Comparison of ENCODE assay signal across 20 cellular contexts in the genomic region with DNA sequence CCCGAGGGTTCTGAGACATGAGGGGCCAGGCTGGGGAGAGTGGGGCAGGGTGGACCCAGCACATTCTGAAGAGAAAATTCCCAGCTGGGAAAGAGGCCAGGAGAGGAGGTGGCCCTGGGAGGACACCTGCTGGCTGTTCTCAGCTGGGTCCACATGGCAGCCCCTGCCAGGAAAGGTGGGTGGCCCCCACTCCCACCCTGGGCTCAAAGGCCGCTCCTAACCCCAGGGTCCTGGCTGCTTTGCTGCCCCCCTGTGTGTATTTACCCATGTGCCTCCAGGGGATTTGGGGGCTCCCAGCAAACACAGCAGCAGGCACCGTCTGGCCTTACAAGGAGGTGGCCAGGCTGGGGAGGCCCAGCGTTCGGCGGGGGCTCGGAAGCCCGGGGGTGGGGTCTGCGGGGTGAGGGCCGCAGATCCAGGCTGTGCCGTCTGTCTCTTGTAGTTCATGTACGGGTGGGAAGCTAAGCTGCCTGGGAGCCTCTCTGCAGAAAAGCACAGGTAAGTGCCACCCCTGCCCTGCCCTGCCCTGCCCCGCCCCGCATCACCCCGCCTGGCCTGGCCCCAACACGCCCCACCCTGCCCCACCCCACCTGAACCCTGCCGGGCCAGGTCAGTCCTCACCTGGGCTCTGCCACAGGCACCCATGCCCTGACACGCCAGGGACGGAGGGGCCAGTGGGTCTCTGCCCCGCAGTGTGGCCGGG. TPM values are rescaled to one million over a fixed set of nuclear protein-coding genes. Genes with fewer than 3 reads are reported as not detected.
DNase-seq lines count a peak whose midpoint lies in the region; ATAC-seq and TF ChIP-seq lines count a peak whose summit lies in the region.
"Had no signal": no experiment of that assay in that cellular context is flagged by ENCODE, and none has a peak within 500 bp of the region (broad histone marks: within the 10 kb centered on the region; RNA-seq: fewer than 3 reads in every experiment).

No MANE protein-coding gene starts in this region.

- peak; percentile 58 for TF ChIP-seq RAD21 in HCT116 (IDR thresholded peaks at IDR 0.05; ENCODE audit: low read depth)

- H3K27ac ChIP-seq in HCT116 (ENCODE audit: low read depth, low read length) (no peak overlapping the region), breast epithelium (no peak overlapping the region), mammary epithelial cell (ENCODE audit: insufficient read depth, low read depth, low read length) (no peak overlapping the region)
- H3K27ac ChIP-seq: coronary artery, thyroid gland had no signal

- in situ Hi-C loops in mammary epithelial cell (cut with MboI; ENCODE audit: low sequenced_read_pairs in 2 of 2), result no loop called here

- peaks cover 8% of the 10 kb centered on the region for H3K27me3 Mint-ChIP-seq in endothelial cell (ENCODE audit: unreplicated experiment)
- H3K27me3 Mint-ChIP-seq: activated T-cell treated with anti-CD3 and anti-CD28 coated beads, Interleukin-2, amount 50 U/mL, for 24 hours had no signal

- H3K4me1 Mint-ChIP-seq in endothelial cell (ENCODE audit: unreplicated experiment), result no peaks in the 10 kb centered on the region
- H3K4me1 Mint-ChIP-seq: memory B cell had no signal

- no peaks in the 10 kb centered on the region for H3K79me2 ChIP-seq in HCT116 (ENCODE audit: insufficient read depth, low read length)
- no peaks in the 10 kb centered on the region for H3K79me2 ChIP-seq in mammary epithelial cell (ENCODE audit: insufficient read depth, low read length)

- WGBS in mammary epithelial cell (ENCODE audit: low coverage, missing lambda C conversion rate), result 57% methylated on average over 1 of the region's 21 CpGs

- H3K27me3 ChIP-seq in BE2C (peaks cover 17% of the 10 kb centered on the region), HCT116 (ENCODE audit: insufficient read depth, low read length) (no peaks in the 10 kb centered on the region), breast epithelium (peaks cover 0 to 48% of the 10 kb centered on the region in 2 donors), mammary epithelial cell (ENCODE audit: insufficient read depth, low read length) (no peaks in the 10 kb centered on the region)
- H3K27me3 ChIP-seq: thyroid gland had no signal

- no peaks in the 10 kb centered on the region for H3K9me3 ChIP-seq in BE2C
- no peaks in the 10 kb centered on the region for H3K9me3 ChIP-seq in HCT116 (ENCODE audit: control insufficient read depth in 1 of 2, insufficient read depth in 1 of 2, low read depth in 1 of 2, low read length in 2 of 2)
- H3K9me3 ChIP-seq in breast epithelium, result no peaks in the 10 kb centered on the region
- H3K9me3 ChIP-seq in mammary epithelial cell (replicated peaks; ENCODE audit: insufficient read depth, low read length), result no peaks in the 10 kb centered on the region
- H3K9me3 ChIP-seq: thyroid gland had no signal

- no peaks in the 10 kb centered on the region for H4K20me1 ChIP-seq in HCT116 (ENCODE audit: insufficient read depth)
- peaks cover 2% of the 10 kb centered on the region for H4K20me1 ChIP-seq in mammary epithelial cell (ENCODE audit: insufficient read depth, low read length)

- no TSS peak for BruUV-seq in HCT116 (replicated peaks; lab: Mats Ljungman, UMichigan)
- no TSS peak for BruUV-seq in mammary epithelial cell (replicated peaks; lab: Mats Ljungman, UMichigan)

- no peak overlapping the region for H3K9ac ChIP-seq in HCT116 (ENCODE audit: low read length)
- H3K9ac ChIP-seq in mammary epithelial cell (ENCODE audit: insufficient read depth, low read length), result no peak overlapping the region

- peak; percentile 3 for DNase-seq in BE2C
- no peak for DNase-seq in HCT116 (ENCODE audit: low read depth, low spot score)
- peak; percentile 2 for DNase-seq in endothelial cell (ENCODE audit: low spot score)
- DNase-seq in mesenteric fat pad (ENCODE audit: low spot score), result peak; percentile 72
- no peak for DNase-seq in breast epithelium (ENCODE audit: low spot score in 2 of 2)
- DNase-seq in mammary epithelial cell, result no peak
- DNase-seq in NCI-H1930 (lab: John Stamatoyannopoulos, UW), result no peak
- DNase-seq in NOMO-1 (lab: John Stamatoyannopoulos, UW; ENCODE audit: unreplicated experiment in 2 of 2), result no peak
- DNase-seq: activated CD4-positive, alpha-beta T cell treated with anti-CD3 and anti-CD28 coated beads for 48 hours; activated T-cell treated with anti-CD3 and anti-CD28 coated beads, Interleukin-2, amount 50 U/mL, for 24 hours; EL; hypothalamus; MV-4-11; NCI-H510A treated with DMSO at 0.1 percent for 48 hours; T-helper 2 cell; thyroid gland had no signal

- H2AFZ ChIP-seq in HCT116 (ENCODE audit: low read depth, low read length, poor library complexity, severe bottlenecking), result no peak overlapping the region
- no peak overlapping the region for H2AFZ ChIP-seq in mammary epithelial cell (ENCODE audit: low read depth, low read length)

- H3K36me3 Mint-ChIP-seq in endothelial cell (ENCODE audit: low read depth, unreplicated experiment), result no peaks in the 10 kb centered on the region
- H3K36me3 Mint-ChIP-seq: memory B cell had no signal

- RAD21 ChIA-PET in HCT116 (lab: Charles Lee; ENCODE audit: low non-redundant PET in 1 of 2, low total read pairs in 2 of 2, uncharacterized antibody in 2 of 2, unreplicated experiment in 2 of 2), result no interaction called here

- H3K4me3 ChIP-seq in BE2C (ENCODE audit: low read depth, low read length) (no peak overlapping the region), HCT116 (replicated peaks in 1 of 2; ENCODE audit: low read depth in 1 of 2, low read length in 2 of 2) (no peak overlapping the region), breast epithelium (no peak overlapping the region), mammary epithelial cell (replicated peaks in 1 of 3; ENCODE audit: insufficient read depth in 1 of 3, low read depth in 2 of 3, low read length in 3 of 3) (no peak overlapping the region)
- H3K4me3 ChIP-seq: coronary artery, GM12878, thyroid gland had no signal

- TF ChIP-seq CTCF in BE2C (IDR thresholded peaks at IDR 0.05; ENCODE audit: low read depth, low read length) (no peak), HCT116 (IDR thresholded peaks at IDR 0.05 in 2 of 3, conservative IDR thresholded peaks at IDR 0.05 in 1 of 3; ENCODE audit: borderline replicate concordance in 1 of 3, insufficient read depth in 1 of 3, low read depth in 2 of 3, low read length in 2 of 3) (peak; percentile 6 to 27 (median 14); a peak in 1 of 6 replicates), endothelial cell (IDR thresholded peaks at IDR 0.05; ENCODE audit: unreplicated experiment) (no peak), breast epithelium (IDR thresholded peaks at IDR 0.05) (no peak), mammary epithelial cell (conservative IDR thresholded peaks at IDR 0.05 in 1 of 2, IDR thresholded peaks at IDR 0.05 in 1 of 2; ENCODE audit: extremely low read depth in 1 of 2, insufficient read depth in 1 of 2, low read depth in 1 of 2, low read length in 2 of 2) (peak in 1 of 2 donors; percentile 9)

- CTCF ChIA-PET in HCT116 (lab: Charles Lee), result interaction anchor here (0.7 to 1.0 kb wide), 2 partner anchors 30 to 34 kb away, joined by 3 to 4 read pairs; no protein-coding TSS in a partner anchor
- CTCF ChIA-PET in mammary epithelial cell (lab: Charles Lee; ENCODE audit: low non-redundant PET), result interaction anchor here (0.5 kb wide), 1 partner anchor 29 kb away, joined by 3 read pairs; no protein-coding TSS in a partner anchor

- H3K36me3 ChIP-seq in BE2C (no peaks in the 10 kb centered on the region), HCT116 (ENCODE audit: control insufficient read depth in 1 of 2, insufficient read depth in 2 of 2, low read length in 2 of 2) (no peaks in the 10 kb centered on the region), breast epithelium (no peaks in the 10 kb centered on the region), mammary epithelial cell (ENCODE audit: insufficient read depth, low read length) (no peaks in the 10 kb centered on the region)
- H3K36me3 ChIP-seq: thyroid gland had no signal

- H3K27ac Mint-ChIP-seq in endothelial cell (ENCODE audit: unreplicated experiment), result no peak overlapping the region
- H3K27ac Mint-ChIP-seq: activated T-cell treated with anti-CD3 and anti-CD28 coated beads, Interleukin-2, amount 50 U/mL, for 24 hours; memory B cell had no signal

- H3K4me1 ChIP-seq in BE2C (no peaks in the 10 kb centered on the region), HCT116 (ENCODE audit: control insufficient read depth in 1 of 2, insufficient read depth in 2 of 2, low read length in 2 of 2) (peaks cover 0 to 6% of the 10 kb centered on the region in 2 experiments; a peak in 1 of 4 replicates), breast epithelium (no peaks in the 10 kb centered on the region), mammary epithelial cell (ENCODE audit: insufficient read depth, low read length) (peaks cover 4% of the 10 kb centered on the region)
- H3K4me1 ChIP-seq: thyroid gland had no signal

- POLR2A ChIA-PET in HCT116 (lab: Charles Lee), result interaction anchor here (0.7 kb wide), 1 partner anchor 248 kb away, joined by 5 read pairs; no protein-coding TSS in a partner anchor

- H3K9me3 Mint-ChIP-seq in endothelial cell (ENCODE audit: unreplicated experiment), result no peaks in the 10 kb centered on the region
- H3K9me3 Mint-ChIP-seq: activated T-cell treated with anti-CD3 and anti-CD28 coated beads, Interleukin-2, amount 50 U/mL, for 24 hours; memory B cell had no signal

- intact Hi-C loops in HCT116 (cut with micrococcal nuclease) (loop anchor here (1.0 kb wide), 1 partner anchor 119 kb away; no protein-coding TSS in a partner anchor), breast epithelium (cut with DNase I; ENCODE audit: low total_unique reads) (no loop called here), mammary epithelial cell (cut with micrococcal nuclease) (no loop called here)

- no peak for TF ChIP-seq POLR2A in HCT116 (IDR thresholded peaks at IDR 0.05; ENCODE audit: borderline replicate concordance, extremely low read depth, insufficient read depth, insufficient read length)
- no peak for TF ChIP-seq POLR2A in breast epithelium (IDR thresholded peaks at IDR 0.05)

- no peak for ATAC-seq in HCT116
- ATAC-seq: GM12878 had no signal

- no peak overlapping the region for H3K4me3 Mint-ChIP-seq in endothelial cell (ENCODE audit: unreplicated experiment)
- H3K4me3 Mint-ChIP-seq: activated T-cell treated with anti-CD3 and anti-CD28 coated beads, Interleukin-2, amount 50 U/mL, for 24 hours; memory B cell had no signal

- H3K4me2 ChIP-seq in HCT116 (ENCODE audit: low read length), result no peak overlapping the region
- H3K4me2 ChIP-seq in mammary epithelial cell (ENCODE audit: insufficient read depth, low read depth, low read length), result no peak overlapping the region

- no peaks in the 10 kb centered on the region for H3K9me2 ChIP-seq in HCT116 (ENCODE audit: insufficient read depth)

- dilution Hi-C loops in mammary epithelial cell (cut with HindIII; ENCODE audit: low sequenced_read_pairs), result no loop called here

RNA-seq across cellular contexts. Expression of a gene that starts 10.6 kb away (rescaled TPM):
- polyA plus RNA-seq in BE2C (2012; ENCODE audit: insufficient read depth, insufficient read length, low read depth), result not detected
- 1.5 TPM for total RNA-seq in HCT116 (2021; ENCODE audit: unreplicated experiment)
- polyA plus RNA-seq in HCT116 (2012), result 0.05 TPM in 2 replicates
- not detected for total RNA-seq in endothelial cell (ENCODE audit: unreplicated experiment)
- total RNA-seq in mesenteric fat pad, result not detected
- 1 to 10 TPM in 2 of 3 donors, not detected in 1; 2.0 to 6.9 TPM for total RNA-seq in breast epithelium
- total RNA-seq in mammary epithelial cell, result under 1 TPM; 0.02 to 0.17 TPM
- polyA plus RNA-seq in mammary epithelial cell, result not detected
- not detected for polyA minus RNA-seq in mammary epithelial cell
- total RNA-seq: thyroid gland had no signal
- polyA plus RNA-seq: BJ, GM12878 had no signal

Comparison
In these comparisons a context has a peak if more than half of its experiments do, and no peak if none do; other contexts are left out.
1. DNase-seq: peak in BE2C (single experiment), endothelial cell (single experiment) and mesenteric fat pad (single experiment); none in HCT116 (single experiment), breast epithelium (0 of 2), mammary epithelial cell (single experiment), NCI-H1930 (0 of 2) and NOMO-1 (0 of 2).
2. CTCF ChIP-seq: peak in HCT116 (3 of 3); none in BE2C (single experiment), endothelial cell (single experiment) and breast epithelium (0 of 3).